1 cellular context compared by ENCODE assay signal in the genomic region with DNA sequence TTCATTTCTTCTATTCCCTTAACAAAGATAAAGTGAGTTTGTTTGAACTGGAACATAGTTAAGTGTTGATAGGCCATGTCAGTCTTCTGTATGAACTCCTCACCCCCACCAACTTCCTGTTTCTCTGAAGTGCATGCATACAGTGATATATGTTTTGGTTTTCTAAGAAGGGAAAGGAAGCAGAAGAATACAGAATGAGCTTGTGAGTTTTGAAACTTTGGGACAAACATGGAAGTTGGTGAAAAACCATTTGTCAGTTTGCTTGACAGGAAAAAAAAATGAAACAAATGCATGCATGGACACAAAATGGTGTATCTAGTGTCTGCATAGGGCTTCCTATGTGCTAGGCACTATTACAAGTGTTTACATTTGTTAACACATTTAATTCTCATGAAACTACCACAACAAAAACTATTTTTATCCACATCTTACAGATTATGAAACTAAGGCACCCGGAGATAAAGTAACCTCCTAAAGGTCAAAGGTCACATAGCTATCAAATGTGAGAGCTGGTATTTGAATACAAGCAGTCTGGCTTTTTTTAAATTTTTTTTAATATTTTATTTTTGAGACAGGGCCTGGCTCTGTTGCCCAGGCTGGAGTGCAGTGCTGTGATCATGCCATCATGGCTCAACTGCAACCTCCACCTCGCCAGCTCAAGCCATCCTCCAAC.
TF ChIP-seq lines count a peak whose summit lies in the region.

No MANE protein-coding gene starts in this region.

TF ChIP-seq in GM23338, 12 proteins besides CTCF, POLR2A, EP300 and RAD21 (continued from another document):
- TF ChIP-seq, protein P1, sequence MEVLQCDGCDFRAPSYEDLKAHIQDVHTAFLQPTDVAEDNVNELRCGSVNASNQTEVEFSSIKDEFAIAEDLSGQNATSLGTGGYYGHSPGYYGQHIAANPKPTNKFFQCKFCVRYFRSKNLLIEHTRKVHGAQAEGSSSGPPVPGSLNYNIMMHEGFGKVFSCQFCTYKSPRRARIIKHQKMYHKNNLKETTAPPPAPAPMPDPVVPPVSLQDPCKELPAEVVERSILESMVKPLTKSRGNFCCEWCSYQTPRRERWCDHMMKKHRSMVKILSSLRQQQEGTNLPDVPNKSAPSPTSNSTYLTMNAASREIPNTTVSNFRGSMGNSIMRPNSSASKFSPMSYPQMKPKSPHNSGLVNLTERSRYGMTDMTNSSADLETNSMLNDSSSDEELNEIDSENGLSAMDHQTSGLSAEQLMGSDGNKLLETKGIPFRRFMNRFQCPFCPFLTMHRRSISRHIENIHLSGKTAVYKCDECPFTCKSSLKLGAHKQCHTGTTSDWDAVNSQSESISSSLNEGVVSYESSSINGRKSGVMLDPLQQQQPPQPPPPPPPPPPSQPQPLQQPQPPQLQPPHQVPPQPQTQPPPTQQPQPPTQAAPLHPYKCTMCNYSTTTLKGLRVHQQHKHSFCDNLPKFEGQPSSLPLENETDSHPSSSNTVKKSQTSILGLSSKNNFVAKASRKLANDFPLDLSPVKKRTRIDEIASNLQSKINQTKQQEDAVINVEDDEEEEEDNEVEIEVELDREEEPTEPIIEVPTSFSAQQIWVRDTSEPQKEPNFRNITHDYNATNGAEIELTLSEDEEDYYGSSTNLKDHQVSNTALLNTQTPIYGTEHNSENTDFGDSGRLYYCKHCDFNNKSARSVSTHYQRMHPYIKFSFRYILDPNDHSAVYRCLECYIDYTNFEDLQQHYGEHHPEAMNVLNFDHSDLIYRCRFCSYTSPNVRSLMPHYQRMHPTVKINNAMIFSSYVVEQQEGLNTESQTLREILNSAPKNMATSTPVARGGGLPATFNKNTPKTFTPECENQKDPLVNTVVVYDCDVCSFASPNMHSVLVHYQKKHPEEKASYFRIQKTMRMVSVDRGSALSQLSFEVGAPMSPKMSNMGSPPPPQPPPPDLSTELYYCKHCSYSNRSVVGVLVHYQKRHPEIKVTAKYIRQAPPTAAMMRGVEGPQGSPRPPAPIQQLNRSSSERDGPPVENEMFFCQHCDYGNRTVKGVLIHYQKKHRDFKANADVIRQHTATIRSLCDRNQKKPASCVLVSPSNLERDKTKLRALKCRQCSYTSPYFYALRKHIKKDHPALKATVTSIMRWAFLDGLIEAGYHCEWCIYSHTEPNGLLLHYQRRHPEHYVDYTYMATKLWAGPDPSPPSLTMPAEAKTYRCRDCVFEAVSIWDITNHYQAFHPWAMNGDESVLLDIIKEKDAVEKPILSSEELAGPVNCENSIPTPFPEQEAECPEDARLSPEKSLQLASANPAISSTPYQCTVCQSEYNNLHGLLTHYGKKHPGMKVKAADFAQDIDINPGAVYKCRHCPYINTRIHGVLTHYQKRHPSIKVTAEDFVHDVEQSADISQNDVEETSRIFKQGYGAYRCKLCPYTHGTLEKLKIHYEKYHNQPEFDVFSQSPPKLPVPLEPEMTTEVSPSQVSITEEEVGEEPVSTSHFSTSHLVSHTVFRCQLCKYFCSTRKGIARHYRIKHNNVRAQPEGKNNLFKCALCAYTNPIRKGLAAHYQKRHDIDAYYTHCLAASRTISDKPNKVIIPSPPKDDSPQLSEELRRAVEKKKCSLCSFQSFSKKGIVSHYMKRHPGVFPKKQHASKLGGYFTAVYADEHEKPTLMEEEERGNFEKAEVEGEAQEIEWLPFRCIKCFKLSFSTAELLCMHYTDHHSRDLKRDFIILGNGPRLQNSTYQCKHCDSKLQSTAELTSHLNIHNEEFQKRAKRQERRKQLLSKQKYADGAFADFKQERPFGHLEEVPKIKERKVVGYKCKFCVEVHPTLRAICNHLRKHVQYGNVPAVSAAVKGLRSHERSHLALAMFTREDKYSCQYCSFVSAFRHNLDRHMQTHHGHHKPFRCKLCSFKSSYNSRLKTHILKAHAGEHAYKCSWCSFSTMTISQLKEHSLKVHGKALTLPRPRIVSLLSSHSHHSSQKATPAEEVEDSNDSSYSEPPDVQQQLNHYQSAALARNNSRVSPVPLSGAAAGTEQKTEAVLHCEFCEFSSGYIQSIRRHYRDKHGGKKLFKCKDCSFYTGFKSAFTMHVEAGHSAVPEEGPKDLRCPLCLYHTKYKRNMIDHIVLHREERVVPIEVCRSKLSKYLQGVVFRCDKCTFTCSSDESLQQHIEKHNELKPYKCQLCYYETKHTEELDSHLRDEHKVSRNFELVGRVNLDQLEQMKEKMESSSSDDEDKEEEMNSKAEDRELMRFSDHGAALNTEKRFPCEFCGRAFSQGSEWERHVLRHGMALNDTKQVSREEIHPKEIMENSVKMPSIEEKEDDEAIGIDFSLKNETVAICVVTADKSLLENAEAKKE (CRISPR knock-in tag; IDR thresholded peaks at IDR 0.05), result no peak
- TF ChIP-seq NANOG (IDR thresholded peaks at IDR 0.05; ENCODE audit: borderline replicate concordance) (no peak), ZNF331 (CRISPR knock-in tag; IDR thresholded peaks at IDR 0.05; ENCODE audit: low read depth) (no peak), EZH2 (IDR thresholded peaks at IDR 0.05; ENCODE audit: low read depth, unreplicated experiment) (no peak), STAT1 (IDR thresholded peaks at IDR 0.05; ENCODE audit: unreplicated experiment) (no peak), ZNF114 (CRISPR knock-in tag; IDR thresholded peaks at IDR 0.05) (no peak)
- TF ChIP-seq, protein P2, sequence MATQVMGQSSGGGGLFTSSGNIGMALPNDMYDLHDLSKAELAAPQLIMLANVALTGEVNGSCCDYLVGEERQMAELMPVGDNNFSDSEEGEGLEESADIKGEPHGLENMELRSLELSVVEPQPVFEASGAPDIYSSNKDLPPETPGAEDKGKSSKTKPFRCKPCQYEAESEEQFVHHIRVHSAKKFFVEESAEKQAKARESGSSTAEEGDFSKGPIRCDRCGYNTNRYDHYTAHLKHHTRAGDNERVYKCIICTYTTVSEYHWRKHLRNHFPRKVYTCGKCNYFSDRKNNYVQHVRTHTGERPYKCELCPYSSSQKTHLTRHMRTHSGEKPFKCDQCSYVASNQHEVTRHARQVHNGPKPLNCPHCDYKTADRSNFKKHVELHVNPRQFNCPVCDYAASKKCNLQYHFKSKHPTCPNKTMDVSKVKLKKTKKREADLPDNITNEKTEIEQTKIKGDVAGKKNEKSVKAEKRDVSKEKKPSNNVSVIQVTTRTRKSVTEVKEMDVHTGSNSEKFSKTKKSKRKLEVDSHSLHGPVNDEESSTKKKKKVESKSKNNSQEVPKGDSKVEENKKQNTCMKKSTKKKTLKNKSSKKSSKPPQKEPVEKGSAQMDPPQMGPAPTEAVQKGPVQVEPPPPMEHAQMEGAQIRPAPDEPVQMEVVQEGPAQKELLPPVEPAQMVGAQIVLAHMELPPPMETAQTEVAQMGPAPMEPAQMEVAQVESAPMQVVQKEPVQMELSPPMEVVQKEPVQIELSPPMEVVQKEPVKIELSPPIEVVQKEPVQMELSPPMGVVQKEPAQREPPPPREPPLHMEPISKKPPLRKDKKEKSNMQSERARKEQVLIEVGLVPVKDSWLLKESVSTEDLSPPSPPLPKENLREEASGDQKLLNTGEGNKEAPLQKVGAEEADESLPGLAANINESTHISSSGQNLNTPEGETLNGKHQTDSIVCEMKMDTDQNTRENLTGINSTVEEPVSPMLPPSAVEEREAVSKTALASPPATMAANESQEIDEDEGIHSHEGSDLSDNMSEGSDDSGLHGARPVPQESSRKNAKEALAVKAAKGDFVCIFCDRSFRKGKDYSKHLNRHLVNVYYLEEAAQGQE (IDR thresholded peaks at IDR 0.05; ENCODE audit: unreplicated experiment), result no peak
- TF ChIP-seq, protein P3, sequence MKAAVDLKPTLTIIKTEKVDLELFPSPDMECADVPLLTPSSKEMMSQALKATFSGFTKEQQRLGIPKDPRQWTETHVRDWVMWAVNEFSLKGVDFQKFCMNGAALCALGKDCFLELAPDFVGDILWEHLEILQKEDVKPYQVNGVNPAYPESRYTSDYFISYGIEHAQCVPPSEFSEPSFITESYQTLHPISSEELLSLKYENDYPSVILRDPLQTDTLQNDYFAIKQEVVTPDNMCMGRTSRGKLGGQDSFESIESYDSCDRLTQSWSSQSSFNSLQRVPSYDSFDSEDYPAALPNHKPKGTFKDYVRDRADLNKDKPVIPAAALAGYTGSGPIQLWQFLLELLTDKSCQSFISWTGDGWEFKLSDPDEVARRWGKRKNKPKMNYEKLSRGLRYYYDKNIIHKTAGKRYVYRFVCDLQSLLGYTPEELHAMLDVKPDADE (IDR thresholded peaks at IDR 0.05), result no peak
